1 cellular context compared by ENCODE assay signal in genomic region chr1:10032287-10032589, GRCh38.
TF ChIP-seq lines count a peak whose summit lies in the region.

No MANE protein-coding gene starts in this region.

TF ChIP-seq in HCT116, 20 proteins besides CTCF, POLR2A, EP300 and RAD21 (continued from another document):
- TF ChIP-seq SIN3A (IDR thresholded peaks at IDR 0.05; ENCODE audit: low read depth): no peak
- TF ChIP-seq MAX (IDR thresholded peaks at IDR 0.05): no peak
- no peak for TF ChIP-seq ZBTB33 (IDR thresholded peaks at IDR 0.05; ENCODE audit: extremely low read depth, insufficient replicate concordance, low read length)
- no peak for TF ChIP-seq EZH2 (IDR thresholded peaks at IDR 0.05)
- no peak for TF ChIP-seq ATF3 (IDR thresholded peaks at IDR 0.05)
- no peak for TF ChIP-seq JUND (IDR thresholded peaks at IDR 0.05)
